Comparison of ENCODE assay signal across 9 cellular contexts in genomic region chr16:27901956-27902355, GRCh38.
"Had no signal": no experiment of that assay in that cellular context is flagged by ENCODE, and none has a peak within 500 bp of the region (broad histone marks: within the 10 kb centered on the region; RNA-seq: fewer than 3 reads in every experiment).

No MANE protein-coding gene starts in this region.

- H2AFZ ChIP-seq: GM23338 had no signal

- H3K27ac Mint-ChIP-seq: GM23338, HFFc6, IgD-negative memory B cell had no signal

- H3K36me3 ChIP-seq: HAP-1 had no signal

- H3K4me2 ChIP-seq: GM23338, KMS-11 had no signal

- H3K4me3 ChIP-seq: GM23338, HAP-1 had no signal

- H3K9ac ChIP-seq: KMS-11 had no signal

- H3K4me1 ChIP-seq: HAP-1 had no signal

- H3K4me3 Mint-ChIP-seq: GM23338, HFFc6, IgD-negative memory B cell had no signal

- H3K27ac ChIP-seq: KMS-11 had no signal

- FAIRE-seq: HTR-8/SVneo had no signal

- H3K4me1 Mint-ChIP-seq: GM23338, IgD-negative memory B cell had no signal

- H3K9me3 Mint-ChIP-seq: HFFc6 had no signal

- H3K9me3 ChIP-seq: HAP-1 had no signal

- ATAC-seq: GM23338, HCT116 had no signal

- DNase-seq: H7, HFFc6, KBM-7 had no signal
